Comparison of ENCODE assay signal across 26 cellular contexts in genomic region chr7:28018851-28019465, GRCh38.
DNase-seq lines count a peak whose midpoint lies in the region; ATAC-seq and TF ChIP-seq lines count a peak whose summit lies in the region.
"Had no signal": no experiment of that assay in that cellular context is flagged by ENCODE, and none has a peak within 500 bp of the region (broad histone marks: within the 10 kb centered on the region; RNA-seq: fewer than 3 reads in every experiment).

No MANE protein-coding gene starts in this region.

- no peak overlapping the region for H3K9ac ChIP-seq in neural progenitor cell

- no peaks in the 10 kb centered on the region for H3F3A ChIP-seq in neural progenitor cell (ENCODE audit: low read depth)

- H3K36me3 ChIP-seq in Panc1 (ENCODE audit: control insufficient read depth, insufficient read depth, low read length), result no peaks in the 10 kb centered on the region
- H3K36me3 ChIP-seq in neural progenitor cell, result no peaks in the 10 kb centered on the region
- H3K36me3 ChIP-seq in thymus (ENCODE audit: control insufficient read depth, insufficient read depth), result no peaks in the 10 kb centered on the region
- H3K36me3 ChIP-seq: pancreas, WERI-Rb-1 had no signal

- H3K79me2 ChIP-seq in neural progenitor cell (ENCODE audit: low read depth), result no peaks in the 10 kb centered on the region

- H3K4me3 ChIP-seq in Panc1 (ENCODE audit: low read depth in 2 of 2, low read length in 2 of 2) (no peak overlapping the region), neural progenitor cell (no peak overlapping the region), thymus (ENCODE audit: low read length) (no peak overlapping the region)
- H3K4me3 ChIP-seq: pancreas had no signal

- H3K36me3 Mint-ChIP-seq in neural progenitor cell, result peaks cover 2% of the 10 kb centered on the region

- H3K9me3 ChIP-seq in Panc1 (ENCODE audit: control insufficient read depth, insufficient read depth, low read depth, low read length) (no peaks in the 10 kb centered on the region), neural progenitor cell (ENCODE audit: low read depth) (no peaks in the 10 kb centered on the region), thymus (ENCODE audit: control insufficient read depth) (no peaks in the 10 kb centered on the region)
- H3K9me3 ChIP-seq: pancreas had no signal

- H3K27me3 Mint-ChIP-seq in neural progenitor cell (ENCODE audit: insufficient read depth, low read depth), result peaks cover 6% of the 10 kb centered on the region
- H3K27me3 Mint-ChIP-seq: activated naive CD8-positive, alpha-beta T cell treated with anti-CD3 and anti-CD28 coated beads, Interleukin-2, amount 10 ng/mL, durations not matched to agents 7 days and 5 days; effector memory CD8-positive, alpha-beta T cell; stimulated activated memory B cell treated with anti-CD40 and anti-IgM and Interleukin-4, amounts not matched to agents 10 μg/mL and 1 μg/mL and 100 μg/mL, for 72 hours had no signal

- no peak overlapping the region for H2AFZ ChIP-seq in neural progenitor cell (replicated peaks)

- H3K4me1 ChIP-seq in Panc1 (ENCODE audit: control insufficient read depth, insufficient read depth, low read length) (peaks cover 8% of the 10 kb centered on the region), neural progenitor cell (peaks cover 3% of the 10 kb centered on the region), thymus (ENCODE audit: control insufficient read depth, insufficient read depth, low read length) (no peaks in the 10 kb centered on the region)

- POLR2A ChIA-PET in Panc1 (lab: Charles Lee), result no interaction called here

- ATAC-seq in Panc1, result no peak
- ATAC-seq: CD8-positive, alpha-beta T cell; effector memory CD8-positive, alpha-beta T cell; HCT116; naive thymus-derived CD4-positive, alpha-beta T cell; pancreas; stimulated activated memory B cell treated with anti-CD40 and anti-IgM and Interleukin-4, amounts not matched to agents 10 μg/mL and 1 μg/mL and 100 μg/mL, for 72 hours had no signal

- intact Hi-C loops in Panc1 (cut with micrococcal nuclease; ENCODE audit: unreplicated experiment), result loop anchor here (5.0 kb wide), 1 partner anchor 92 kb away; no protein-coding TSS in a partner anchor

- no peak overlapping the region for H3K4me2 ChIP-seq in neural progenitor cell

- no TSS peak for BruUV-seq in Panc1 (replicated peaks; lab: Mats Ljungman, UMichigan)

- H4K20me1 ChIP-seq in neural progenitor cell (ENCODE audit: low read depth), result no peaks in the 10 kb centered on the region

- in situ Hi-C loops in Panc1 (cut with HindIII; ENCODE audit: low pct_unique_long_range_greater_than_20kb, low sequenced_read_pairs), result no loop called here

- H3K4me3 Mint-ChIP-seq in neural progenitor cell, result no peak overlapping the region
- H3K4me3 Mint-ChIP-seq: activated naive CD8-positive, alpha-beta T cell treated with anti-CD3 and anti-CD28 coated beads, Interleukin-2, amount 10 ng/mL, durations not matched to agents 7 days and 5 days; CD8-positive, alpha-beta T cell; effector memory CD8-positive, alpha-beta T cell; naive thymus-derived CD4-positive, alpha-beta T cell; stimulated activated memory B cell treated with anti-CD40 and anti-IgM and Interleukin-4, amounts not matched to agents 10 μg/mL and 1 μg/mL and 100 μg/mL, for 72 hours had no signal

- no peak for DNase-seq in Panc1 (ENCODE audit: low read depth, low spot score)
- peak; percentile 58 for DNase-seq in cerebellum (ENCODE audit: low spot score)
- peak; percentile 25 for DNase-seq in neural progenitor cell (ENCODE audit: low spot score)
- no peak for DNase-seq in central memory CD4-positive, alpha-beta T cell
- no peak for DNase-seq in T1000 (lab: John Stamatoyannopoulos, UW)
- no peak for DNase-seq in Ammon's horn (ENCODE audit: low spot score)
- no peak for DNase-seq in activated T-cell treated with anti-CD3 and anti-CD28 coated beads, Interleukin-2, amount 50 U/mL, for 1 hour
- DNase-seq: activated CD8-positive, alpha-beta memory T cell treated with anti-CD3 and anti-CD28 coated beads, Interleukin-2, amount 50 U/mL, for 4 hours; activated naive CD8-positive, alpha-beta T cell treated with anti-CD3 and anti-CD28 coated beads, Interleukin-2, amount 10 ng/mL, durations not matched to agents 7 days and 5 days; CD8-positive, alpha-beta T cell; DMS53; effector memory CD8-positive, alpha-beta T cell; glutamatergic neuron; KG1; mesendoderm; naive thymus-derived CD4-positive, alpha-beta T cell; NCI-H2029 treated with DMSO at 0.1 percent for 48 hours; NCI-H446; pancreas; stimulated activated CD4-positive, alpha-beta T cell treated with anti-CD3 and anti-CD28 coated beads, Interleukin-1b, Interleukin-23, amount 100 ng/mL, for 48 hours; T-helper 2 cell; WERI-Rb-1 had no signal

- H3K4me1 Mint-ChIP-seq in neural progenitor cell, result peaks cover 10% of the 10 kb centered on the region
- H3K4me1 Mint-ChIP-seq: activated naive CD8-positive, alpha-beta T cell treated with anti-CD3 and anti-CD28 coated beads, Interleukin-2, amount 10 ng/mL, durations not matched to agents 7 days and 5 days had no signal

- peak overlapping the region; percentile 62 for H3K27ac ChIP-seq in Panc1 (ENCODE audit: low read length)
- no peak overlapping the region for H3K27ac ChIP-seq in neural progenitor cell
- H3K27ac ChIP-seq in thymus (ENCODE audit: low read depth), result peak overlapping the region; percentile 53
- H3K27ac ChIP-seq: pancreas, WERI-Rb-1 had no signal

- H3K27ac Mint-ChIP-seq in neural progenitor cell, result no peak overlapping the region
- H3K27ac Mint-ChIP-seq: activated naive CD8-positive, alpha-beta T cell treated with anti-CD3 and anti-CD28 coated beads, Interleukin-2, amount 10 ng/mL, durations not matched to agents 7 days and 5 days; activated T-helper 2 cell treated with anti-CD3 and anti-CD28 coated beads, Interferon-gamma antibody, Interleukin-2, Interleukin-4, amounts not matched to agents 10 μg/mL and 5 μg/mL and 100 μg/mL, durations not matched to agents 14 hours and 24 hours and 36 hours; CD8-positive, alpha-beta T cell; effector memory CD8-positive, alpha-beta T cell; naive thymus-derived CD4-positive, alpha-beta T cell; stimulated activated memory B cell treated with anti-CD40 and anti-IgM and Interleukin-4, amounts not matched to agents 10 μg/mL and 1 μg/mL and 100 μg/mL, for 72 hours had no signal

- peaks cover 5% of the 10 kb centered on the region for H3K9me3 Mint-ChIP-seq in neural progenitor cell
- H3K9me3 Mint-ChIP-seq: effector memory CD8-positive, alpha-beta T cell; stimulated activated memory B cell treated with anti-CD40 and anti-IgM and Interleukin-4, amounts not matched to agents 10 μg/mL and 1 μg/mL and 100 μg/mL, for 72 hours had no signal

- H3K27me3 ChIP-seq in Panc1 (ENCODE audit: control insufficient read depth, insufficient read depth, low read length) (no peaks in the 10 kb centered on the region), neural progenitor cell (no peaks in the 10 kb centered on the region), thymus (ENCODE audit: control insufficient read depth, insufficient read depth) (no peaks in the 10 kb centered on the region)
- H3K27me3 ChIP-seq: pancreas had no signal

- 94% methylated on average over 8 of the region's 8 CpGs for WGBS in thymus

- CTCF ChIA-PET in Panc1 (lab: Charles Lee), result interaction anchor here (1.1 kb wide), 1 partner anchor 37 kb away, joined by 4 read pairs; no protein-coding TSS in a partner anchor

- TF ChIP-seq CTCF in Panc1 (IDR thresholded peaks at IDR 0.05) (no peak), neural progenitor cell (IDR thresholded peaks at IDR 0.05) (no peak)

Comparison
In these comparisons a context has a peak if more than half of its experiments do, and no peak if none do; other contexts are left out.
1. DNase-seq: peak in cerebellum (single experiment) and neural progenitor cell (single experiment); none in Panc1 (single experiment), central memory CD4-positive, alpha-beta T cell (single experiment), T1000 (single experiment), Ammon's horn (single experiment) and activated T-cell treated with anti-CD3 and anti-CD28 coated beads, Interleukin-2, amount 50 U/mL, for 1 hour (single experiment).